ENCODE assay signal across 14 cellular contexts in the genomic region with DNA sequence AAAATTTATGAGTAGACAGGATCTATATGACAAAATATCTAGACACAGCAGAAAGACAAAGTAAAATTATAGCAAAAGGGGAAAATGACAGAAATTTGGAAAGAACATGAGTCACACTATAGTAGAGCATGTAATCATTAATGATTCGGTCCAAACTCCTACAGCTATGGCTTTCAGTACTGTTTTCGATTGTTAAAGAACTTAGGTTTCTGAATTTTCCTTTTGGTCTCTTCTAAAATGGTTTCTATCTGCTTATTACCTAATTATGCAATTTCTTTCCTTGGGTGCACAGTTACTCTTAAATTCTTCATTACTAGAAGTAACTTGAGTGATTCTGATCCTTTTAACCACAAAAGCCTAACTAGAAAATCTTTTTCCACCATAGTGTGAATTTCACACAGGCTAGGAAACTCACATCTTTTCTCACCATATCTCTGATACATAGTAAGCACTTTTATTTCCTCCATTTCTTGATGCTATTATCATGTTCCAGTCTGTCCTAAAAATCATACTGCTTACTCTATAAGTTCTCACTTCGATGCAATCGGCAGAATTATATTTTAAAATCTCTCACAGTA.
DNase-seq lines count a peak whose midpoint lies in the region; ATAC-seq and TF ChIP-seq lines count a peak whose summit lies in the region.
"Had no signal": no experiment of that assay in that cellular context is flagged by ENCODE, and none has a peak within 500 bp of the region (broad histone marks: within the 10 kb centered on the region; RNA-seq: fewer than 3 reads in every experiment).

No MANE protein-coding gene starts in this region.

- H3K4me3 ChIP-seq in SU-DHL-6 (ENCODE audit: insufficient read depth, low read length, poor library complexity, severe bottlenecking) (no peak overlapping the region), OCI-LY7 (ENCODE audit: low read depth, low read length, poor library complexity, severe bottlenecking) (no peak overlapping the region), osteoblast (ENCODE audit: insufficient read depth, low read length) (no peak overlapping the region)
- H3K4me3 ChIP-seq: BLaER1, lower lobe of right lung had no signal

- intact Hi-C loops in OCI-LY7 (cut with micrococcal nuclease; ENCODE audit: unreplicated experiment), result no loop called here

- CTCF ChIA-PET in OCI-LY7 (lab: Charles Lee; ENCODE audit: unreplicated experiment), result no interaction called here

- H3K4me2 ChIP-seq in SU-DHL-6 (ENCODE audit: low read depth, low read length, poor library complexity, severe bottlenecking), result no peak overlapping the region
- no peak overlapping the region for H3K4me2 ChIP-seq in OCI-LY7 (ENCODE audit: low read length)
- H3K4me2 ChIP-seq in osteoblast (ENCODE audit: insufficient read depth, low read length), result no peak overlapping the region
- H3K4me2 ChIP-seq: BLaER1 had no signal

- H3K27ac ChIP-seq in SU-DHL-6 (ENCODE audit: low read depth, low read length) (no peak overlapping the region), OCI-LY7 (ENCODE audit: low read depth, low read length, poor library complexity, severe bottlenecking) (no peak overlapping the region), osteoblast (ENCODE audit: low read depth, low read length) (no peak overlapping the region)
- H3K27ac ChIP-seq: BLaER1, lower lobe of right lung had no signal

- H4K20me1 ChIP-seq in SU-DHL-6 (ENCODE audit: low read depth, low read length) (no peaks in the 10 kb centered on the region), OCI-LY7 (ENCODE audit: insufficient read depth, low read length) (no peaks in the 10 kb centered on the region), osteoblast (ENCODE audit: insufficient read depth, low read length) (no peaks in the 10 kb centered on the region)
- H4K20me1 ChIP-seq: BLaER1 had no signal

- H3K9me3 ChIP-seq in SU-DHL-6 (ENCODE audit: insufficient read depth, low read length), result no peaks in the 10 kb centered on the region
- no peaks in the 10 kb centered on the region for H3K9me3 ChIP-seq in OCI-LY7 (ENCODE audit: low read length)
- H3K9me3 ChIP-seq in osteoblast (ENCODE audit: low read depth, low read length), result no peaks in the 10 kb centered on the region
- H3K9me3 ChIP-seq: BLaER1, lower lobe of right lung had no signal

- H3K27me3 ChIP-seq in SU-DHL-6 (ENCODE audit: low read length) (no peaks in the 10 kb centered on the region), osteoblast (ENCODE audit: insufficient read depth, low read length) (no peaks in the 10 kb centered on the region)
- H3K27me3 ChIP-seq: BLaER1 had no signal

- POLR2A ChIA-PET in OCI-LY7 (lab: Charles Lee), result interaction anchor here (0.8 kb wide), 1 partner anchor 18 kb away, joined by 6 read pairs; no protein-coding TSS in a partner anchor

- ATAC-seq in GM19023 (IDR thresholded peaks at IDR 0.05; ENCODE audit: unreplicated experiment), result peak; percentile 89
- ATAC-seq in GM21619 (IDR thresholded peaks at IDR 0.05; ENCODE audit: unreplicated experiment), result peak; percentile 94
- peak; percentile 96 for ATAC-seq in HG03066 (IDR thresholded peaks at IDR 0.05; ENCODE audit: low read depth, unreplicated experiment)
- ATAC-seq: lower lobe of right lung had no signal

- TF ChIP-seq CTCF in SU-DHL-6 (IDR thresholded peaks at IDR 0.05; ENCODE audit: insufficient read depth, low read length, poor library complexity, severe bottlenecking) (no peak), OCI-LY7 (conservative IDR thresholded peaks at IDR 0.05; ENCODE audit: low read length) (no peak), osteoblast (IDR thresholded peaks at IDR 0.05; ENCODE audit: extremely low read depth, low read depth, low read length) (no peak)

- no TSS peak for BruUV-seq in OCI-LY7 (replicated peaks; lab: Mats Ljungman, UMichigan)

- H3K79me2 ChIP-seq in SU-DHL-6 (ENCODE audit: insufficient read depth, low read length), result no peaks in the 10 kb centered on the region
- no peaks in the 10 kb centered on the region for H3K79me2 ChIP-seq in OCI-LY7 (ENCODE audit: insufficient read depth, low read depth, low read length)
- H3K79me2 ChIP-seq in osteoblast (ENCODE audit: insufficient read depth, low read length), result no peaks in the 10 kb centered on the region

- H3K9me2 ChIP-seq in SU-DHL-6 (replicated peaks; ENCODE audit: insufficient read depth, low read length) (no peaks in the 10 kb centered on the region), OCI-LY7 (ENCODE audit: insufficient read depth, low read length) (no peaks in the 10 kb centered on the region)

- H3F3A ChIP-seq in SU-DHL-6 (ENCODE audit: insufficient read depth), result no peaks in the 10 kb centered on the region

- no peak overlapping the region for H3K9ac ChIP-seq in SU-DHL-6 (ENCODE audit: low read length)
- H3K9ac ChIP-seq: BLaER1 had no signal

- H2AFZ ChIP-seq in SU-DHL-6 (ENCODE audit: low read depth, low read length, severe bottlenecking) (peak overlapping the region; percentile 25), OCI-LY7 (ENCODE audit: low read length) (no peak overlapping the region), osteoblast (ENCODE audit: low read length) (no peak overlapping the region)

- no peaks in the 10 kb centered on the region for H3K4me1 ChIP-seq in OCI-LY7 (ENCODE audit: insufficient read depth, low read length, poor library complexity, severe bottlenecking)
- no peaks in the 10 kb centered on the region for H3K4me1 ChIP-seq in osteoblast (ENCODE audit: insufficient read depth, low read length)
- H3K4me1 ChIP-seq: BLaER1, lower lobe of right lung had no signal

- DNase-seq in OCI-LY7 (ENCODE audit: low spot score) (no peak), osteoblast (ENCODE audit: insufficient read length, low spot score, missing footprints) (no peak)
- no peak for DNase-seq in stimulated activated CD8-positive, alpha-beta memory T cell treated with anti-CD3 and anti-CD28 coated beads, Interleukin-4, amount 100 ng/mL, for 48 hours
- no peak for DNase-seq in activated CD8-positive, alpha-beta memory T cell treated with anti-CD3 and anti-CD28 coated beads, Interleukin-2, amount 50 U/mL, for 48 hours
- DNase-seq: activated CD4-positive, alpha-beta T cell treated with anti-CD3 and anti-CD28 coated beads for 48 hours; activated effector memory CD4-positive, alpha-beta T cell treated with anti-CD3 and anti-CD28 coated beads, Interleukin-2, amount 50 U/mL, for 16 hours; lower lobe of right lung; NCI-H2029; SW 1271 had no signal

- H3K36me3 ChIP-seq in SU-DHL-6 (ENCODE audit: low read length) (no peaks in the 10 kb centered on the region), OCI-LY7 (ENCODE audit: insufficient read depth, low read length) (no peaks in the 10 kb centered on the region), osteoblast (ENCODE audit: insufficient read depth, low read length) (no peaks in the 10 kb centered on the region)
- H3K36me3 ChIP-seq: BLaER1, lower lobe of right lung had no signal
